10 cellular contexts compared by ENCODE assay signal in the genomic region with DNA sequence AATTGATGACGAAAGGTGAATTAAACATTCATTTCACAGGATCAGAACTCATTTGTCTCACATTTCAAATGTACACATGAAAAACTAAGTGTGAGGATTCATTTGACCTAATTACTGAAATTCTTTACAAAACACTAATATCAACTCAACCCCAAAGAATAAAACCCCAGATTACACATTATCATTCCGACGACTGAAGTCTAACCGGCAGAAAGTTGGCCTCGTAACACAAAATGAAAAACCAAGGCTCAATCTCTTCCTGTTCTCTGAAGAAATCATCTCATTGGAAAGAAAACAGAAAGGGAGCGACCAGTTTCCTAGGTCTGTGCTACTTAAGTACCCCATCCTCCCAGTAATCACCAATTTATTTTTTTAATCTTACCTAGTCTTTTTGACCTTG. TPM values are rescaled to one million over a fixed set of nuclear protein-coding genes. Genes with fewer than 3 reads are reported as not detected.
DNase-seq lines count a peak whose midpoint lies in the region; ATAC-seq and TF ChIP-seq lines count a peak whose summit lies in the region.
"Had no signal": no experiment of that assay in that cellular context is flagged by ENCODE, and none has a peak within 500 bp of the region (broad histone marks: within the 10 kb centered on the region; RNA-seq: fewer than 3 reads in every experiment).

No MANE protein-coding gene starts in this region.

- H3K23ac ChIP-seq in trophoblast cell (ENCODE audit: low read length), result no peak overlapping the region

- no peak overlapping the region for H4K91ac ChIP-seq in trophoblast cell (ENCODE audit: low read depth, low read length)

- WGBS in SK-N-SH (ENCODE audit: low lambda C conversion rate), result 11% methylated on average over 6 of the region's 6 CpGs
- WGBS in trophoblast cell (ENCODE audit: extremely low coverage, insufficient coverage, insufficient read length), result no CpG with 5 or more reads among the region's 6 CpGs

- H2BK5ac ChIP-seq in trophoblast cell (ENCODE audit: low read depth, low read length, poor library complexity), result no peak overlapping the region

- CTCF ChIA-PET in SK-N-SH (lab: Yijun Ruan, JAX) (no interaction called here), PC-9 (lab: Charles Lee) (no interaction called here)

- intact Hi-C loops in PC-9 (cut with micrococcal nuclease; ENCODE audit: unreplicated experiment), result no loop called here

- no peak for TF ChIP-seq RAD21 in SK-N-SH (IDR thresholded peaks at IDR 0.05; ENCODE audit: low read length)

- H4K20me1 ChIP-seq in SK-N-SH (ENCODE audit: insufficient read depth) (peaks cover 33% of the 10 kb centered on the region), PC-9 (ENCODE audit: insufficient read depth) (no peaks in the 10 kb centered on the region; the same call in 1 of the 2 replicates)

- POLR2A ChIA-PET in SK-N-SH (lab: Yijun Ruan, JAX) (no interaction called here), PC-9 (lab: Charles Lee; ENCODE audit: unreplicated experiment) (no interaction called here)

- H3K36me3 ChIP-seq in SK-N-SH (replicated peaks in 1 of 2; ENCODE audit: control insufficient read depth in 1 of 2, insufficient read depth in 2 of 2, low read length in 1 of 2) (peaks cover 10 to 22% of the 10 kb centered on the region in 2 experiments), PC-9 (ENCODE audit: low read depth) (peaks cover 13% of the 10 kb centered on the region), trophoblast cell (ENCODE audit: control insufficient read depth in 1 of 2, insufficient read depth in 2 of 2, low read length in 2 of 2) (peaks cover 6 to 9% of the 10 kb centered on the region in 2 experiments)

- H4K12ac ChIP-seq in trophoblast cell (ENCODE audit: low read depth, low read length), result no peak overlapping the region

- peaks cover 7% of the 10 kb centered on the region for H3K79me1 ChIP-seq in trophoblast cell (ENCODE audit: low read length)

- H3K4me1 ChIP-seq in SK-N-SH (ENCODE audit: control insufficient read depth in 1 of 2, insufficient read depth in 2 of 2, low read depth in 1 of 2, low read length in 1 of 2), result peaks cover 0 to 5% of the 10 kb centered on the region in 2 experiments; a peak in 3 of 4 replicates
- peaks cover 28% of the 10 kb centered on the region for H3K4me1 ChIP-seq in PC-9 (replicated peaks; ENCODE audit: insufficient read depth)
- peaks cover 0 to 10% of the 10 kb centered on the region in 2 experiments for H3K4me1 ChIP-seq in trophoblast cell (ENCODE audit: control insufficient read depth in 1 of 2, insufficient read depth in 2 of 2, low read length in 2 of 2)

- peak overlapping the region; percentile 32; the same call in 1 of the 2 replicates for H2AFZ ChIP-seq in SK-N-SH (ENCODE audit: low read depth)
- H2AFZ ChIP-seq in PC-9, result peak overlapping the region; percentile 64; the same call in 1 of the 2 replicates
- H2AFZ ChIP-seq in trophoblast cell (ENCODE audit: insufficient read depth, low read length, poor library complexity), result no peak overlapping the region

- H3K27me3 ChIP-seq in SK-N-SH (ENCODE audit: insufficient read depth), result no peaks in the 10 kb centered on the region
- H3K27me3 ChIP-seq in PC-9 (ENCODE audit: insufficient read depth, low read depth), result no peaks in the 10 kb centered on the region
- H3K27me3 ChIP-seq in trophoblast cell (ENCODE audit: insufficient read depth, low read length), result no peaks in the 10 kb centered on the region

- DNase-seq in SK-N-SH (no peak), PC-9 (no peak), epithelial cell of esophagus (ENCODE audit: low read depth) (no peak), trophoblast cell (no peak), glomerular visceral epithelial cell (ENCODE audit: extremely low spot score) (no peak)
- no peak for DNase-seq in activated CD4-positive, CD25-positive, alpha-beta regulatory T cell treated with anti-CD3 and anti-CD28 coated beads, Interleukin-2, amount 50 U/mL, for 72 hours
- DNase-seq: foreskin melanocyte, NCI-H1048 had no signal

- H3K14ac ChIP-seq in trophoblast cell (ENCODE audit: low read length), result no peak overlapping the region

- ATAC-seq in SK-N-SH treated with all-trans-retinoic acid at 6 μM for 48 hours (no peak), GM21825 (IDR thresholded peaks at IDR 0.05; ENCODE audit: unreplicated experiment) (no peak)

- H3K9me2 ChIP-seq in SK-N-SH, result no peaks in the 10 kb centered on the region
- no peaks in the 10 kb centered on the region for H3K9me2 ChIP-seq in PC-9 (ENCODE audit: insufficient read depth)

- no peak overlapping the region for H2AK5ac ChIP-seq in trophoblast cell (ENCODE audit: low read length)

- H3K18ac ChIP-seq in trophoblast cell (ENCODE audit: low read length), result no peak overlapping the region

- H3K9ac ChIP-seq in SK-N-SH, result peak overlapping the region; percentile 75
- H3K9ac ChIP-seq in trophoblast cell (ENCODE audit: low read length), result no peak overlapping the region

- TF ChIP-seq CTCF in SK-N-SH (IDR thresholded peaks at IDR 0.05) (no peak), PC-9 (conservative IDR thresholded peaks at IDR 0.05) (no peak), epithelial cell of esophagus (IDR thresholded peaks at IDR 0.05; ENCODE audit: insufficient read depth, low read depth, low read length, missing control alignments) (no peak)

- H3K4ac ChIP-seq in trophoblast cell (ENCODE audit: low read depth, low read length), result peak overlapping the region; percentile 96

- peak overlapping the region; percentile 53 to 85 for H3K27ac ChIP-seq in SK-N-SH (ENCODE audit: low read depth in 2 of 2, low read length in 1 of 2)
- 0 out of 2 replicates have a peak overlapping the region, but pooled peaks have one; percentile 6 for H3K27ac ChIP-seq in PC-9
- H3K27ac ChIP-seq in trophoblast cell (ENCODE audit: low read depth, low read length), result no peak overlapping the region

- no TSS peak for BruUV-seq in PC-9 (replicated peaks; lab: Mats Ljungman, UMichigan)

- H3K79me2 ChIP-seq in SK-N-SH (ENCODE audit: insufficient read depth), result peaks cover 71% of the 10 kb centered on the region
- H3K79me2 ChIP-seq in PC-9 (ENCODE audit: low read depth), result peaks cover 67% of the 10 kb centered on the region
- H3K79me2 ChIP-seq in trophoblast cell (ENCODE audit: control insufficient read depth, insufficient read depth, low read length, poor library complexity), result peaks cover 23% of the 10 kb centered on the region

- peak overlapping the region; percentile 81 for H3K4me2 ChIP-seq in SK-N-SH
- H3K4me2 ChIP-seq in PC-9, result peak overlapping the region; percentile 100
- H3K4me2 ChIP-seq in trophoblast cell (ENCODE audit: low read length), result peak overlapping the region; percentile 99

- H4K8ac ChIP-seq in trophoblast cell (ENCODE audit: low read depth, low read length), result no peak overlapping the region

- no peak overlapping the region for H2BK120ac ChIP-seq in trophoblast cell (ENCODE audit: insufficient read depth, low read length, poor library complexity)

- TF ChIP-seq EP300 in SK-N-SH (IDR thresholded peaks at IDR 0.05; ENCODE audit: borderline replicate concordance in 1 of 2, low read depth in 1 of 2, low read length in 1 of 2), result no peak

- H3F3A ChIP-seq in SK-N-SH (replicated peaks; ENCODE audit: insufficient read depth) (peaks cover 23% of the 10 kb centered on the region), PC-9 (ENCODE audit: insufficient read depth, low read depth) (peaks cover 27% of the 10 kb centered on the region)

- H3K9me3 ChIP-seq in SK-N-SH (no peaks in the 10 kb centered on the region), PC-9 (ENCODE audit: insufficient read depth, low read depth) (no peaks in the 10 kb centered on the region), trophoblast cell (ENCODE audit: insufficient read depth, low read depth, low read length) (no peaks in the 10 kb centered on the region)

- H3K4me3 ChIP-seq in SK-N-SH (ENCODE audit: low read depth in 2 of 2, low read length in 1 of 2) (peak overlapping the region; percentile 73 to 77), PC-9 (peak overlapping the region; percentile 81), epithelial cell of esophagus (ENCODE audit: low read length) (peak overlapping the region; percentile 85), trophoblast cell (ENCODE audit: low read depth, low read length) (no peak overlapping the region)

- no peak overlapping the region for H2BK12ac ChIP-seq in trophoblast cell (ENCODE audit: low read length)

TF ChIP-seq in SK-N-SH, 30 proteins besides CTCF, POLR2A, EP300 and RAD21:
- TF ChIP-seq FOSL2 (IDR thresholded peaks at IDR 0.05; ENCODE audit: borderline replicate concordance, low read depth) (no peak), RFX5 (IDR thresholded peaks at IDR 0.05; ENCODE audit: low read length) (0 out of 2 replicates have a peak, but pooled peaks have one; percentile 13), GABPA (IDR thresholded peaks at IDR 0.05; ENCODE audit: low read depth) (no peak)

TF ChIP-seq in SK-N-SH treated with all-trans-retinoic acid at 6 μM for 48 hours, 23 proteins besides CTCF, POLR2A, EP300 and RAD21 (continues in another document):
- TF ChIP-seq TOX (CRISPR knock-in tag; IDR thresholded peaks at IDR 0.05; ENCODE audit: borderline replicate concordance) (no peak), PPARA (CRISPR knock-in tag; IDR thresholded peaks at IDR 0.05; ENCODE audit: borderline replicate concordance) (no peak), ESRRG (CRISPR knock-in tag; IDR thresholded peaks at IDR 0.05) (no peak), CSDC2 (CRISPR knock-in tag; IDR thresholded peaks at IDR 0.05) (no peak)

RNA-seq across cellular contexts. Expression of a gene that starts 1.8 kb away (rescaled TPM):
- polyA plus RNA-seq in SK-N-SH (2012; rRNA removed), result 259 and 490 TPM in 2 replicates
- 407 and 471 TPM in 2 replicates for polyA plus RNA-seq in SK-N-SH (2012; cell fraction: cytosol; rRNA removed)
- polyA plus RNA-seq in SK-N-SH (2012; cell fraction: nucleus; rRNA removed), result 165 and 240 TPM in 2 replicates
- total RNA-seq in PC-9 (2021), result 250 and 277 TPM in 2 replicates
- polyA plus RNA-seq in trophoblast cell (2013), result 301 and 304 TPM in 2 replicates

RNA-seq across cellular contexts. Expression of a gene that starts 21.0 kb away (rescaled TPM):
- 111 and 114 TPM in 2 replicates for polyA plus RNA-seq in SK-N-SH (2012; rRNA removed)
- 53.5 and 66.8 TPM in 2 replicates for polyA plus RNA-seq in SK-N-SH (2012; cell fraction: cytosol; rRNA removed)
- polyA plus RNA-seq in SK-N-SH (2012; cell fraction: nucleus; rRNA removed), result 316 and 454 TPM in 2 replicates
- total RNA-seq in PC-9 (2021), result 38.6 and 52.3 TPM in 2 replicates
- 45.3 and 47.2 TPM in 2 replicates for polyA plus RNA-seq in trophoblast cell (2013)

RNA-seq across cellular contexts. Expression of a gene that starts 30.2 kb away (rescaled TPM):
- polyA plus RNA-seq in SK-N-SH (2012; rRNA removed), result 85.5 and 114 TPM in 2 replicates
- polyA plus RNA-seq in SK-N-SH (2012; cell fraction: cytosol; rRNA removed), result 133 and 184 TPM in 2 replicates
- polyA plus RNA-seq in SK-N-SH (2012; cell fraction: nucleus; rRNA removed), result 25.6 and 43.8 TPM in 2 replicates
- total RNA-seq in PC-9 (2021), result 425 and 486 TPM in 2 replicates
- 194 and 209 TPM in 2 replicates for polyA plus RNA-seq in trophoblast cell (2013)

RNA-seq across cellular contexts. Expression of a gene that starts 42.8 kb away (rescaled TPM):
- 7.3 and 10.8 TPM in 2 replicates for polyA plus RNA-seq in SK-N-SH (2012; rRNA removed)
- polyA plus RNA-seq in SK-N-SH (2012; cell fraction: cytosol; rRNA removed), result 5.9 and 7.9 TPM in 2 replicates
- polyA plus RNA-seq in SK-N-SH (2012; cell fraction: nucleus; rRNA removed), result 10.6 and 11.4 TPM in 2 replicates
- 19.2 and 20.5 TPM in 2 replicates for total RNA-seq in PC-9 (2021)
- 8.6 and 8.7 TPM in 2 replicates for polyA plus RNA-seq in trophoblast cell (2013)

RNA-seq across cellular contexts. Expression of a gene that starts 53.0 kb away (rescaled TPM):
- polyA plus RNA-seq in SK-N-SH (2012; rRNA removed), result 80.5 and 99.8 TPM in 2 replicates
- polyA plus RNA-seq in SK-N-SH (2012; cell fraction: cytosol; rRNA removed), result 38.2 and 55.2 TPM in 2 replicates
- polyA plus RNA-seq in SK-N-SH (2012; cell fraction: nucleus; rRNA removed), result 258 and 284 TPM in 2 replicates
- total RNA-seq in PC-9 (2021), result 64.2 and 73.1 TPM in 2 replicates
- polyA plus RNA-seq in trophoblast cell (2013), result 48.2 and 51.5 TPM in 2 replicates
